8 cellular contexts compared by ENCODE assay signal in genomic region chr16:18801197-18801972, GRCh38. TPM values are rescaled to one million over a fixed set of nuclear protein-coding genes. Genes with fewer than 3 reads are reported as not detected.
DNase-seq lines count a peak whose midpoint lies in the region; ATAC-seq and TF ChIP-seq lines count a peak whose summit lies in the region.

Gene ARL6IP1 (minus strand): TSS chr16:18801549. CDS start chr16:18801466, 83 bp downstream.

- 0% methylated on average over 74 to 75 of the region's 75 CpGs for WGBS in adipose tissue, 3 donors
- 0 to 1% methylated on average over 6 to 17 of the region's 75 CpGs for WGBS in upper lobe of left lung, 2 donors

- H3K27ac ChIP-seq in adipose tissue (ENCODE audit: low read depth, low read length) = peak within 1 kb of the TSS; percentile 6
- H3K27ac ChIP-seq in upper lobe of left lung = peak within 1 kb of the TSS; percentile 91 to 98 (median 94)

- peaks cover 19 to 44% (median 32%) of the 10 kb centered on the region in 4 donors for H3K4me1 ChIP-seq in upper lobe of left lung

- H3K36me3 ChIP-seq in upper lobe of left lung = peaks cover 0 to 10% (median 1%) of the 10 kb centered on the region in 4 donors

- peak; percentile 89 for DNase-seq in NCI-H1417 treated with DMSO at 0.1 percent for 48 hours (lab: John Stamatoyannopoulos, UW)
- DNase-seq in T follicular helper cell (ENCODE audit: low read depth) = peak; percentile 99
- DNase-seq in cardiac septum (ENCODE audit: low spot score) = peak; percentile 100
- DNase-seq in pons (ENCODE audit: low spot score) = peak; percentile 100
- DNase-seq in upper lobe of left lung = peak; percentile 98 to 100

- peak; percentile 78 to 100 (median 98) for TF ChIP-seq POLR2A in upper lobe of left lung (IDR thresholded peaks at IDR 0.05)

- no peaks in the 10 kb centered on the region for H3K27me3 ChIP-seq in upper lobe of left lung

- ATAC-seq in HG02763 (IDR thresholded peaks at IDR 0.05; ENCODE audit: unreplicated experiment) (peak; percentile 94), upper lobe of left lung (ENCODE audit: low FRiP score in 2 of 2) (peak; percentile 98 to 100)

- H3K4me3 ChIP-seq in upper lobe of left lung = peak within 1 kb of the TSS; percentile 93 to 98 (median 96)

- peak in 1 of 4 donors; percentile 80 for TF ChIP-seq EP300 in upper lobe of left lung (IDR thresholded peaks at IDR 0.05)

- intact Hi-C loops in cardiac septum (cut with DNase I) = loop anchor here (1.0 to 10.0 kb wide), 3 partner anchors 11 to 263 kb away; partner anchors contain the start of genes COQ7 and RPS15A

- no peaks in the 10 kb centered on the region for H3K9me3 ChIP-seq in upper lobe of left lung

- TF ChIP-seq CTCF in GM12873 (IDR thresholded peaks at IDR 0.05; ENCODE audit: insufficient read depth, low read depth, low read length, missing control alignments) = peak; percentile 93
- TF ChIP-seq CTCF in upper lobe of left lung (IDR thresholded peaks at IDR 0.05) = peak; percentile 87 to 99 (median 98)

RNA-seq across cellular contexts. Expression of gene ARL6IP1, which starts in this region (rescaled TPM):
- 100 to 1,000 TPM in 1 of 3 donors, 10 to 100 TPM in 2; 45.0 to 112 (median 95.8) TPM for polyA plus RNA-seq in adipose tissue
- total RNA-seq in cardiac septum (19.3 TPM), upper lobe of left lung (100 to 1,000 TPM in 3 of 6 donors, 10 to 100 TPM in 3; 37.7 to 172 (median 105) TPM)

Comparison
In these comparisons a context has a peak if more than half of its experiments do, and no peak if none do; other contexts are left out.
1. Peak in every context shown above with its lines: DNase-seq, ATAC-seq, H3K4me3 ChIP-seq and H3K27ac ChIP-seq.